16 cellular contexts compared by ENCODE assay signal in genomic region chr7:102211590-102212550, GRCh38.
DNase-seq lines count a peak whose midpoint lies in the region; ATAC-seq and TF ChIP-seq lines count a peak whose summit lies in the region.
"Had no signal": no experiment of that assay in that cellular context is flagged by ENCODE, and none has a peak within 500 bp of the region (broad histone marks: within the 10 kb centered on the region; RNA-seq: fewer than 3 reads in every experiment).

No MANE protein-coding gene starts in this region.

- no peak for TF ChIP-seq EP300 in upper lobe of left lung (IDR thresholded peaks at IDR 0.05)

- peaks cover 3 to 53% (median 40%) of the 10 kb centered on the region in 4 donors for H3K36me3 ChIP-seq in upper lobe of left lung
- H3K36me3 ChIP-seq: MG63 had no signal

- TF ChIP-seq POLR2A in upper lobe of left lung (IDR thresholded peaks at IDR 0.05) = no peak

- no peaks in the 10 kb centered on the region for H3K4me1 ChIP-seq in upper lobe of left lung
- H3K4me1 ChIP-seq: lower lobe of right lung, transverse colon had no signal

- no peaks in the 10 kb centered on the region for H3K27me3 ChIP-seq in upper lobe of left lung
- H3K27me3 ChIP-seq: MG63, right atrium auricular region, transverse colon had no signal

- peak in 1 of 2 donors; percentile 56 for DNase-seq in upper lobe of left lung
- DNase-seq in DMS 273 treated with DMSO at 0.1 percent for 48 hours (lab: John Stamatoyannopoulos, UW) = no peak
- DNase-seq: activated CD4-positive, alpha-beta T cell treated with anti-CD3 and anti-CD28 coated beads for 48 hours; DMS79; foreskin melanocyte; lower lobe of right lung; MG63; NCI-H2029 treated with DMSO at 0.1 percent for 48 hours; transverse colon had no signal

- no peak overlapping the region for H3K4me3 ChIP-seq in upper lobe of left lung
- H3K4me3 ChIP-seq: lower lobe of right lung, MG63, right atrium auricular region, transverse colon had no signal

- TF ChIP-seq CTCF in upper lobe of left lung (IDR thresholded peaks at IDR 0.05) = no peak

- 94% methylated on average over 18 to 21 of the region's 22 CpGs for WGBS in upper lobe of left lung, 2 donors

- ATAC-seq in GM19023 (IDR thresholded peaks at IDR 0.05; ENCODE audit: unreplicated experiment) = peak; percentile 86
- ATAC-seq in GM21619 (IDR thresholded peaks at IDR 0.05; ENCODE audit: unreplicated experiment) = peak; percentile 80
- ATAC-seq in HG03439 (IDR thresholded peaks at IDR 0.05; ENCODE audit: unreplicated experiment) = peak; percentile 67
- peak; percentile 14 to 38 for ATAC-seq in upper lobe of left lung (ENCODE audit: low FRiP score in 2 of 2)
- no peak for ATAC-seq in HG02970 (IDR thresholded peaks at IDR 0.05; ENCODE audit: low FRiP score, unreplicated experiment)
- ATAC-seq in HG02763 (IDR thresholded peaks at IDR 0.05; ENCODE audit: unreplicated experiment) = no peak
- ATAC-seq: lower lobe of right lung had no signal

- no peak overlapping the region for H3K27ac ChIP-seq in upper lobe of left lung
- H3K27ac ChIP-seq: C4-2B, lower lobe of right lung, right atrium auricular region, transverse colon had no signal

- H3K9me3 ChIP-seq in upper lobe of left lung = no peaks in the 10 kb centered on the region
- H3K9me3 ChIP-seq: lower lobe of right lung, MG63, right atrium auricular region, transverse colon had no signal

Comparison
In these comparisons a context has a peak if more than half of its experiments do, and no peak if none do; other contexts are left out.
1. ATAC-seq: peak in GM19023 (single experiment), GM21619 (single experiment), HG03439 (single experiment) and upper lobe of left lung (2 of 2); none in HG02970 (single experiment) and HG02763 (single experiment).